In genomic region chr4:139819082-139819481, GRCh38 we compare ENCODE assay signal across 23 cellular contexts.
A peak's percentile ranks its signal among the peaks of the same experiment; 100 is the strongest.
DNase-seq lines count a peak whose midpoint lies in the region; ATAC-seq and TF ChIP-seq lines count a peak whose summit lies in the region.
"Had no signal": no experiment of that assay in that cellular context is flagged by ENCODE, and none has a peak within 500 bp of the region (broad histone marks: within the 10 kb centered on the region; RNA-seq: fewer than 3 reads in every experiment).

No MANE protein-coding gene starts in this region.

- H3K36me3 Mint-ChIP-seq in neural crest cell (ENCODE audit: low read depth): peaks cover 13% of the 10 kb centered on the region

- DNase-seq in NCI-H1417 (lab: John Stamatoyannopoulos, UW) (peak in 2 of 3 experiments; percentile 41 to 88), NCI-H1417 treated with DMSO at 0.1 percent for 48 hours (lab: John Stamatoyannopoulos, UW) (no peak), NCI-H187 (lab: John Stamatoyannopoulos, UW) (peak; percentile 72 to 76), NCI-H69 (lab: John Stamatoyannopoulos, UW) (peak; percentile 30), neural crest cell (ENCODE audit: low read depth, low spot score) (no peak), stomach (no peak)
- DNase-seq: AML-193, COR-L47, DMS 273 treated with DMSO at 0.1 percent for 48 hours, GF-D8, GM23248, NCI-H1048, NCI-H1694, NCI-H2171, NCI-H446 treated with DMSO at 0.1 percent for 48 hours, NCI-H82 had no signal

- no peaks in the 10 kb centered on the region for H3K36me3 ChIP-seq in stomach
- H3K36me3 ChIP-seq: HAP-1, SJSA1 had no signal

- H3K9me3 Mint-ChIP-seq in neural crest cell: peaks cover 6% of the 10 kb centered on the region

- H3K27ac Mint-ChIP-seq in neural crest cell (ENCODE audit: unreplicated experiment): peak overlapping the region; percentile 2

- H3K4me1 Mint-ChIP-seq in neural crest cell: peaks cover 78% of the 10 kb centered on the region

- H3K4me3 ChIP-seq in stomach: no peak overlapping the region
- H3K4me3 ChIP-seq: GM23248, HAP-1, SJSA1 had no signal

- H3K27ac ChIP-seq in stomach: no peak overlapping the region
- H3K27ac ChIP-seq: 22Rv1, GM23248, HL-60, KMS-11, SJSA1 had no signal

- H3K27me3 Mint-ChIP-seq in neural crest cell (ENCODE audit: low read depth): no peaks in the 10 kb centered on the region

- no peak for ATAC-seq in HG03432 (IDR thresholded peaks at IDR 0.05; ENCODE audit: unreplicated experiment)
- ATAC-seq in HG02798 (IDR thresholded peaks at IDR 0.05; ENCODE audit: poor library complexity, unreplicated experiment): no peak

- no peak for TF ChIP-seq EP300 in stomach (IDR thresholded peaks at IDR 0.05)

- intact Hi-C loops in stomach (cut with DNase I; ENCODE audit: low total_unique reads): no loop called here

- no peaks in the 10 kb centered on the region for H3K27me3 ChIP-seq in stomach
- H3K27me3 ChIP-seq: SJSA1 had no signal

- WGBS in stomach, 5 donors: 89 to 98% (median 94%) methylated on average over 2 of the region's 2 CpGs

- no peak overlapping the region for H3K4me3 Mint-ChIP-seq in neural crest cell

- no peak for TF ChIP-seq POLR2A in stomach (IDR thresholded peaks at IDR 0.05)

- TF ChIP-seq CTCF in neural crest cell (conservative IDR thresholded peaks at IDR 0.05): no peak
- no peak for TF ChIP-seq CTCF in stomach (IDR thresholded peaks at IDR 0.05)

- peaks cover 3 to 21% (median 10%) of the 10 kb centered on the region in 4 donors for H3K4me1 ChIP-seq in stomach

- H3K9me3 ChIP-seq in stomach: no peaks in the 10 kb centered on the region
- H3K9me3 ChIP-seq: HAP-1, SJSA1 had no signal

Comparison
In these comparisons a context has a peak if more than half of its experiments do, and no peak if none do; other contexts are left out.
1. DNase-seq: peak in NCI-H1417 (2 of 3), NCI-H187 (2 of 2) and NCI-H69 (single experiment); none in NCI-H1417 treated with DMSO at 0.1 percent for 48 hours (single experiment), neural crest cell (single experiment) and stomach (single experiment).